9 cellular contexts compared by ENCODE assay signal in genomic region chr3:177441813-177442646, GRCh38.
DNase-seq lines count a peak whose midpoint lies in the region; ATAC-seq and TF ChIP-seq lines count a peak whose summit lies in the region.
"Had no signal": no experiment of that assay in that cellular context is flagged by ENCODE, and none has a peak within 500 bp of the region (broad histone marks: within the 10 kb centered on the region; RNA-seq: fewer than 3 reads in every experiment).

No MANE protein-coding gene starts in this region.

- no peaks in the 10 kb centered on the region for H3F3A ChIP-seq in neural progenitor cell (ENCODE audit: low read depth)

- H4K20me1 ChIP-seq in neural progenitor cell (ENCODE audit: low read depth): no peaks in the 10 kb centered on the region

- intact Hi-C loops in activated CD8-positive, alpha-beta T cell treated with anti-CD3 and anti-CD28 coated beads for 36 hours (cut with micrococcal nuclease): no loop called here
- intact Hi-C loops in dorsolateral prefrontal cortex (cut with DNase I): no loop called here

- DNase-seq in MV-4-11 (lab: John Stamatoyannopoulos, UW) (peak; percentile 94), neural progenitor cell (ENCODE audit: low spot score) (no peak), activated gamma-delta T cell (lab: John Stamatoyannopoulos, UW) (no peak), ureter (ENCODE audit: low spot score) (no peak), dorsolateral prefrontal cortex (no peak)
- no peak for DNase-seq in activated CD8-positive, alpha-beta T cell treated with anti-CD3 and anti-CD28 coated beads for 36 hours

- H3K27me3 ChIP-seq in neural progenitor cell (no peaks in the 10 kb centered on the region), dorsolateral prefrontal cortex (no peaks in the 10 kb centered on the region)

- no peaks in the 10 kb centered on the region for H3K36me3 Mint-ChIP-seq in neural progenitor cell
- H3K36me3 Mint-ChIP-seq in activated CD8-positive, alpha-beta T cell treated with anti-CD3 and anti-CD28 coated beads for 36 hours (ENCODE audit: low read depth): no peaks in the 10 kb centered on the region

- H2AFZ ChIP-seq in neural progenitor cell (replicated peaks): peak overlapping the region; percentile 42

- peaks cover 9% of the 10 kb centered on the region for H3K4me1 Mint-ChIP-seq in neural progenitor cell
- H3K4me1 Mint-ChIP-seq in activated CD8-positive, alpha-beta T cell treated with anti-CD3 and anti-CD28 coated beads for 36 hours (ENCODE audit: low read depth): no peaks in the 10 kb centered on the region

- H3K4me3 ChIP-seq in neural progenitor cell (no peak overlapping the region), dorsolateral prefrontal cortex (no peak overlapping the region)

- no peaks in the 10 kb centered on the region for H3K9me3 ChIP-seq in neural progenitor cell (ENCODE audit: low read depth)

- H3K27ac ChIP-seq in neural progenitor cell (no peak overlapping the region), dorsolateral prefrontal cortex (peak overlapping the region in 16 of 59 donors; percentile 10 to 45 (median 30))

- ATAC-seq in GM18517 (IDR thresholded peaks at IDR 0.05; ENCODE audit: unreplicated experiment) (peak; percentile 99), HG02588 (IDR thresholded peaks at IDR 0.05; ENCODE audit: unreplicated experiment) (peak; percentile 99)
- no peak for ATAC-seq in activated CD8-positive, alpha-beta T cell treated with anti-CD3 and anti-CD28 coated beads for 36 hours

- H3K9ac ChIP-seq in neural progenitor cell: no peak overlapping the region

- H3K36me3 ChIP-seq in neural progenitor cell: no peaks in the 10 kb centered on the region

- H3K79me2 ChIP-seq in neural progenitor cell (ENCODE audit: low read depth): no peaks in the 10 kb centered on the region

- no peak overlapping the region for H3K27ac Mint-ChIP-seq in neural progenitor cell
- no peak overlapping the region for H3K27ac Mint-ChIP-seq in activated CD8-positive, alpha-beta T cell treated with anti-CD3 and anti-CD28 coated beads for 36 hours

- POLR2A ChIA-PET in activated CD8-positive, alpha-beta T cell treated with anti-CD3 and anti-CD28 coated beads for 36 hours (lab: Charles Lee): interaction anchor here (1.0 kb wide), 1 partner anchor 9 kb away, joined by 4 read pairs; no protein-coding TSS in a partner anchor

- no peak overlapping the region for H3K4me3 Mint-ChIP-seq in neural progenitor cell
- no peak overlapping the region for H3K4me3 Mint-ChIP-seq in activated CD8-positive, alpha-beta T cell treated with anti-CD3 and anti-CD28 coated beads for 36 hours
- H3K4me3 Mint-ChIP-seq: neural crest cell had no signal

- no peaks in the 10 kb centered on the region for H3K9me3 Mint-ChIP-seq in neural progenitor cell
- H3K9me3 Mint-ChIP-seq in activated CD8-positive, alpha-beta T cell treated with anti-CD3 and anti-CD28 coated beads for 36 hours: no peaks in the 10 kb centered on the region
- H3K9me3 Mint-ChIP-seq: neural crest cell had no signal

- TF ChIP-seq CTCF in neural progenitor cell (IDR thresholded peaks at IDR 0.05) (no peak), dorsolateral prefrontal cortex (IDR thresholded peaks at IDR 0.05 in 54 of 56, conservative IDR thresholded peaks at IDR 0.05 in 2 of 56; ENCODE audit: low read depth in 1 of 56, partially characterized antibody in 56 of 56) (no peak)
- TF ChIP-seq CTCF in activated CD8-positive, alpha-beta T cell treated with anti-CD3 and anti-CD28 coated beads for 36 hours (IDR thresholded peaks at IDR 0.05): no peak

- no peaks in the 10 kb centered on the region for H3K27me3 Mint-ChIP-seq in neural progenitor cell (ENCODE audit: insufficient read depth, low read depth)
- no peaks in the 10 kb centered on the region for H3K27me3 Mint-ChIP-seq in activated CD8-positive, alpha-beta T cell treated with anti-CD3 and anti-CD28 coated beads for 36 hours

- no peak overlapping the region for H3K4me2 ChIP-seq in neural progenitor cell

- CTCF ChIA-PET in activated CD8-positive, alpha-beta T cell treated with anti-CD3 and anti-CD28 coated beads for 36 hours (lab: Charles Lee): no interaction called here

- no peaks in the 10 kb centered on the region for H3K4me1 ChIP-seq in neural progenitor cell
